Comparison of ENCODE assay signal across 8 cellular contexts in the genomic region with DNA sequence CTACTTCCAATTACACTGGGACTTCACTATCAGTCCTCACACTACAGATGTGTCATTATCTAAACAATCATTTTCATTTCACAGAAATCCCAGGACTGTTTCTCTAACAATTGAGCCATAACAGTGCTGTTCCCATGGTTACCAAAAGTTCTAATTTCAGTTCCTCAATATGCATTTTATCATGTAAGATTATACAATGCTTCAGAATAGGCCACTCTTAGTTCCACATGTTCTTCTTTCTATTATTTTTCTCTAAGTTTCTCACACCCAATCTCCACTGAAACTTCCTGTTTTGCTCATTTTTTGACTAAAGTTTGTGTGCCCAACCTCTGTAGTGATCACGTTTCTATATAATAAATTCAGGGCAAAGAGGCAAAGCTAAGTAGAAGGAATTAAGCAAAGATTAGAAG.
DNase-seq lines count a peak whose midpoint lies in the region; ATAC-seq, FAIRE-seq and TF ChIP-seq lines count a peak whose summit lies in the region.

No MANE protein-coding gene starts in this region.

- H3K9ac ChIP-seq in kidney (ENCODE audit: low read length in 2 of 2): no peak overlapping the region

- no peak for FAIRE-seq in kidney (lab: Jason Lieb, UNC)

- H3K27me3 ChIP-seq in Peyer's patch: no peaks in the 10 kb centered on the region
- no peaks in the 10 kb centered on the region for H3K27me3 ChIP-seq in foreskin keratinocyte

- H3K4me1 ChIP-seq in Peyer's patch: peaks cover 0 to 10% (median 0%) of the 10 kb centered on the region in 4 donors
- no peaks in the 10 kb centered on the region for H3K4me1 ChIP-seq in kidney (ENCODE audit: control insufficient read depth in 1 of 2, insufficient read depth in 1 of 2, low read depth in 1 of 2, low read length in 2 of 2)
- H3K4me1 ChIP-seq in foreskin keratinocyte: peaks cover 21% of the 10 kb centered on the region

- peak; percentile 99 for ATAC-seq in GM18867 (IDR thresholded peaks at IDR 0.05; ENCODE audit: unreplicated experiment)
- peak; percentile 89 for ATAC-seq in HG02798 (IDR thresholded peaks at IDR 0.05; ENCODE audit: poor library complexity, unreplicated experiment)
- ATAC-seq in foreskin keratinocyte: no peak

- H3K9me3 ChIP-seq in Peyer's patch (no peaks in the 10 kb centered on the region), kidney (ENCODE audit: control insufficient read depth in 1 of 2, low read length in 2 of 2) (no peaks in the 10 kb centered on the region)

- H3K4me3 ChIP-seq in Peyer's patch: no peak overlapping the region
- no peak overlapping the region for H3K4me3 ChIP-seq in kidney (ENCODE audit: low read length in 2 of 2)

- TF ChIP-seq POLR2A in Peyer's patch (IDR thresholded peaks at IDR 0.05): no peak

- DNase-seq in Peyer's patch (no peak), kidney glomerular epithelial cell (lab: John Stamatoyannopoulos, UW) (peak; percentile 84), kidney (no peak), foreskin keratinocyte (no peak), NCI-H2107 (lab: John Stamatoyannopoulos, UW) (no peak)
- DNase-seq in activated naive CD4-positive, alpha-beta T cell (lab: John Stamatoyannopoulos, UW): no peak

- TF ChIP-seq CTCF in Peyer's patch (IDR thresholded peaks at IDR 0.05) (no peak), kidney (IDR thresholded peaks at IDR 0.05; ENCODE audit: borderline replicate concordance, extremely low read depth, insufficient read depth) (no peak), foreskin keratinocyte (conservative IDR thresholded peaks at IDR 0.05) (no peak)

- intact Hi-C loops in kidney (cut with DNase I): loop anchor here (5.0 kb wide), 1 partner anchor 66 kb away; no protein-coding TSS in a partner anchor

- peak overlapping the region; percentile 23 to 63 (median 33) for H3K27ac ChIP-seq in Peyer's patch
- H3K27ac ChIP-seq in kidney (ENCODE audit: low read depth in 2 of 2, low read length in 2 of 2): no peak overlapping the region
- no peak overlapping the region for H3K27ac ChIP-seq in foreskin keratinocyte

- H3K36me3 ChIP-seq in Peyer's patch (no peaks in the 10 kb centered on the region), kidney (ENCODE audit: control insufficient read depth in 1 of 2, insufficient read depth in 2 of 2, low read length in 2 of 2) (no peaks in the 10 kb centered on the region)

Comparison
In these comparisons a context has a peak if more than half of its experiments do, and no peak if none do; other contexts are left out.
1. H3K27ac ChIP-seq: peak in Peyer's patch (4 of 4); none in kidney (0 of 2) and foreskin keratinocyte (single experiment).